In the genomic region with DNA sequence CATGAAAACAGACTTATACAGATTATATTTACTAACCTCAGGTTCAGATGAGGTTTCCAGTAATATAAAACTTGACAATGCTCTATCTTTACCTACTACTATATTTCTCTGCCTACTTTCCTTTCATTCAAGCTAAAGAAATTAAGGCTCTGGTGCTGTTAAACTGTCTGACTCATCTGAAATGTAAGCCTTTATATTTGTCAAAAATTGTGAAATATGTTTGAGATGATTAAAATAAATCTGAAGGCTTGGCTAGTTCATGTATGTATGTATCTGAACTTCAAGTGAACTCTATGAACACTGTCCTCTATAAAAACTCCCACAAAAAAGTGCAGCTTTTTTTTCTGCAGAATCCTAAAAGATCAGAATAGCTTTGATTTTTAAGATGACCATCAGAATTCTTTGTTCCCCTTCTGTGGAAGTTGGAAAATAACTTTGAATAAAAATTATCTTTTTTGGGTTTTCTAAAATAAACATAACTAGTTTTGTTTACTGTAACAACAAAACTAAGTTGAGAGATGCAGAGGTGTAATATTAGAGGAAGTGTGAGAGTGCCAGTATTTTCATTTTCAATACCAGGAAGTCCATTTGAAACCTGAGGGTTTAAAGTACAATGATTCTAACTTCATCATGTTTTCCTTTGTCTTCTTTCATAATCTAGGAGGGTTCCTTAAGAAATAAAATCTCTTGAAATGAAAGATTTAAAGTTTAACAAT, we compare ENCODE assay signal across 13 cellular contexts. TPM values are rescaled to one million over a fixed set of nuclear protein-coding genes. Genes with fewer than 3 reads are reported as not detected.
DNase-seq lines count a peak whose midpoint lies in the region; ATAC-seq and TF ChIP-seq lines count a peak whose summit lies in the region.
"Had no signal": no experiment of that assay in that cellular context is flagged by ENCODE, and none has a peak within 500 bp of the region (broad histone marks: within the 10 kb centered on the region; RNA-seq: fewer than 3 reads in every experiment).

No MANE protein-coding gene starts in this region.

- TF ChIP-seq CTCF in RWPE1 (conservative IDR thresholded peaks at IDR 0.05; ENCODE audit: low read depth) = no peak

- ATAC-seq in GM19324 (IDR thresholded peaks at IDR 0.05; ENCODE audit: low FRiP score, unreplicated experiment) (peak; percentile 72), HG02938 (IDR thresholded peaks at IDR 0.05; ENCODE audit: unreplicated experiment) (peak; percentile 71), T-cell (replicated peaks in 1 of 4) (no peak), HG02884 (IDR thresholded peaks at IDR 0.05; ENCODE audit: unreplicated experiment) (no peak)
- ATAC-seq in stimulated activated memory B cell treated with anti-CD40 and anti-IgM and Interleukin-4, amounts not matched to agents 10 μg/mL and 1 μg/mL and 100 μg/mL, for 72 hours = no peak

- H3K36me3 Mint-ChIP-seq in stimulated activated memory B cell treated with anti-CD40 and anti-IgM and Interleukin-4, amounts not matched to agents 10 μg/mL and 1 μg/mL and 100 μg/mL, for 72 hours = peaks cover 36% of the 10 kb centered on the region
- peaks cover 2% of the 10 kb centered on the region for H3K36me3 Mint-ChIP-seq in T-cell

- POLR2A ChIA-PET in RWPE1 (lab: Yijun Ruan, JAX; ENCODE audit: low non-redundant PET) = no interaction called here
- POLR2A ChIA-PET in T-cell (lab: Charles Lee) = no interaction called here

- peaks cover 12% of the 10 kb centered on the region for H3K9me3 Mint-ChIP-seq in stimulated activated memory B cell treated with anti-CD40 and anti-IgM and Interleukin-4, amounts not matched to agents 10 μg/mL and 1 μg/mL and 100 μg/mL, for 72 hours
- peaks cover 18 to 29% (median 21%) of the 10 kb centered on the region in 3 donors for H3K9me3 Mint-ChIP-seq in T-cell

- H3K27me3 Mint-ChIP-seq in stimulated activated memory B cell treated with anti-CD40 and anti-IgM and Interleukin-4, amounts not matched to agents 10 μg/mL and 1 μg/mL and 100 μg/mL, for 72 hours = no peaks in the 10 kb centered on the region
- H3K27me3 Mint-ChIP-seq in T-cell = no peaks in the 10 kb centered on the region

- H3K4me3 Mint-ChIP-seq in stimulated activated memory B cell treated with anti-CD40 and anti-IgM and Interleukin-4, amounts not matched to agents 10 μg/mL and 1 μg/mL and 100 μg/mL, for 72 hours = no peak overlapping the region
- H3K4me3 Mint-ChIP-seq in T-cell = no peak overlapping the region
- H3K4me3 Mint-ChIP-seq: activated T-cell treated with anti-CD3 and anti-CD28 coated beads, Interleukin-2, amount 50 U/mL, for 24 hours had no signal

- no peak overlapping the region for H3K27ac ChIP-seq in RWPE1
- H3K27ac ChIP-seq: vagina had no signal

- CTCF ChIA-PET in RWPE1 (lab: Yijun Ruan, JAX) (no interaction called here), T-cell (lab: Charles Lee) (no interaction called here)

- peak; percentile 56 for DNase-seq in RWPE1 (ENCODE audit: low spot score)
- no peak for DNase-seq in T-cell
- DNase-seq in stimulated activated naive CD4-positive, alpha-beta T cell treated with Interleukin-2 at 50 U/mL for 16 hours (lab: John Stamatoyannopoulos, UW) = no peak
- DNase-seq: activated T-cell treated with anti-CD3 and anti-CD28 coated beads, Interleukin-2, amount 50 U/mL, for 24 hours; DMS153; IMR-90; NCI-H2081 had no signal

- H3K27ac Mint-ChIP-seq in stimulated activated memory B cell treated with anti-CD40 and anti-IgM and Interleukin-4, amounts not matched to agents 10 μg/mL and 1 μg/mL and 100 μg/mL, for 72 hours = peak overlapping the region; percentile 69
- no peak overlapping the region for H3K27ac Mint-ChIP-seq in T-cell
- H3K27ac Mint-ChIP-seq: activated T-cell treated with anti-CD3 and anti-CD28 coated beads, Interleukin-2, amount 50 U/mL, for 24 hours had no signal

- H3K4me1 Mint-ChIP-seq in stimulated activated memory B cell treated with anti-CD40 and anti-IgM and Interleukin-4, amounts not matched to agents 10 μg/mL and 1 μg/mL and 100 μg/mL, for 72 hours = peaks cover 26% of the 10 kb centered on the region
- H3K4me1 Mint-ChIP-seq in T-cell = no peaks in the 10 kb centered on the region

RNA-seq across cellular contexts. Expression of gene ILDR1, which starts 42.2 kb away (rescaled TPM):
- total RNA-seq in T-cell = under 1 TPM in 2 of 5 donors, not detected in 3; 0.16 TPM
- total RNA-seq: IMR-90, RPMI7951 had no signal

Comparison
In these comparisons a context has a peak if more than half of its experiments do, and no peak if none do; other contexts are left out.
1. ATAC-seq: peak in GM19324 (single experiment) and HG02938 (single experiment); none in stimulated activated memory B cell treated with anti-CD40 and anti-IgM and Interleukin-4, amounts not matched to agents 10 μg/mL and 1 μg/mL and 100 μg/mL, for 72 hours (single experiment), T-cell (0 of 4) and HG02884 (single experiment).